ENCODE assay signal across 8 cellular contexts in genomic region chr13:114314074-114314912, GRCh38. TPM values are rescaled to one million over a fixed set of nuclear protein-coding genes. Genes with fewer than 3 reads are reported as not detected.
DNase-seq lines count a peak whose midpoint lies in the region; ATAC-seq, FAIRE-seq and TF ChIP-seq lines count a peak whose summit lies in the region.

A gene with protein sequence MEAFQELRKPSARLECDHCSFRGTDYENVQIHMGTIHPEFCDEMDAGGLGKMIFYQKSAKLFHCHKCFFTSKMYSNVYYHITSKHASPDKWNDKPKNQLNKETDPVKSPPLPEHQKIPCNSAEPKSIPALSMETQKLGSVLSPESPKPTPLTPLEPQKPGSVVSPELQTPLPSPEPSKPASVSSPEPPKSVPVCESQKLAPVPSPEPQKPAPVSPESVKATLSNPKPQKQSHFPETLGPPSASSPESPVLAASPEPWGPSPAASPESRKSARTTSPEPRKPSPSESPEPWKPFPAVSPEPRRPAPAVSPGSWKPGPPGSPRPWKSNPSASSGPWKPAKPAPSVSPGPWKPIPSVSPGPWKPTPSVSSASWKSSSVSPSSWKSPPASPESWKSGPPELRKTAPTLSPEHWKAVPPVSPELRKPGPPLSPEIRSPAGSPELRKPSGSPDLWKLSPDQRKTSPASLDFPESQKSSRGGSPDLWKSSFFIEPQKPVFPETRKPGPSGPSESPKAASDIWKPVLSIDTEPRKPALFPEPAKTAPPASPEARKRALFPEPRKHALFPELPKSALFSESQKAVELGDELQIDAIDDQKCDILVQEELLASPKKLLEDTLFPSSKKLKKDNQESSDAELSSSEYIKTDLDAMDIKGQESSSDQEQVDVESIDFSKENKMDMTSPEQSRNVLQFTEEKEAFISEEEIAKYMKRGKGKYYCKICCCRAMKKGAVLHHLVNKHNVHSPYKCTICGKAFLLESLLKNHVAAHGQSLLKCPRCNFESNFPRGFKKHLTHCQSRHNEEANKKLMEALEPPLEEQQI (plus strand): TSS chr13:114314503. CDS start chr13:114323843, 9,340 bp downstream.

- H3K4me3 ChIP-seq in bronchial epithelial cell (ENCODE audit: low read depth, low read length), result peak within 1 kb of the TSS; percentile 61
- H3K4me3 ChIP-seq in small intestine (ENCODE audit: low read depth in 1 of 2, low read length in 2 of 2), result peak within 1 kb of the TSS; percentile 74 to 86

- POLR2A ChIA-PET in WTC11 (lab: Charles Lee), result interaction anchor here (1.0 kb wide), 1 partner anchor 33 kb away, joined by 4 read pairs; the partner anchor contains the start of gene UPF3A

- peaks cover 16% of the 10 kb centered on the region for H3K4me1 Mint-ChIP-seq in WTC11

- H3K4me1 ChIP-seq in small intestine (ENCODE audit: control insufficient read depth in 2 of 2, insufficient read depth in 1 of 2, low read depth in 1 of 2, low read length in 1 of 2), result peaks cover 4% of the 10 kb centered on the region in 2 donors

- CTCF ChIA-PET in WTC11 (lab: Charles Lee), result interaction anchor here (0.7 kb wide), 1 partner anchor 27 kb away, joined by 3 read pairs; no protein-coding TSS in a partner anchor

- H3K4me3 Mint-ChIP-seq in WTC11, result peak within 1 kb of the TSS; percentile 84

- DNase-seq in AG08395 (ENCODE audit: low spot score), result peak; percentile 97
- DNase-seq in NCI-H2227 (lab: John Stamatoyannopoulos, UW; ENCODE audit: unreplicated experiment), result peak; percentile 95
- DNase-seq in WTC11 (ENCODE audit: low spot score), result peak; percentile 85
- peak; percentile 84 for DNase-seq in bronchial epithelial cell (ENCODE audit: low read depth)
- peak; percentile 98 for DNase-seq in iPS-NIHi11 (ENCODE audit: low spot score)
- DNase-seq in small intestine, result peak; percentile 95

- H3K27me3 Mint-ChIP-seq in WTC11 (ENCODE audit: low read depth), result no peaks in the 10 kb centered on the region; the same call in 1 of the 2 replicates

- 0% methylated on average over 69 to 107 of the region's 107 CpGs for WGBS in small intestine, 3 donors

- ATAC-seq in GM18909 (IDR thresholded peaks at IDR 0.05; ENCODE audit: poor library complexity, unreplicated experiment) (peak; percentile 77), HG03159 (IDR thresholded peaks at IDR 0.05; ENCODE audit: unreplicated experiment) (peak; percentile 79), WTC11 (peak; percentile 83)

- peak within 1 kb of the TSS; percentile 91 to 96 for H3K27ac ChIP-seq in small intestine (ENCODE audit: low read depth in 1 of 2, low read length in 1 of 2)

- no peaks in the 10 kb centered on the region for H3K9me3 ChIP-seq in small intestine (ENCODE audit: control insufficient read depth, low read depth)

- H3K9me3 Mint-ChIP-seq in WTC11, result no peaks in the 10 kb centered on the region

- H3K27ac Mint-ChIP-seq in WTC11, result peak within 1 kb of the TSS; percentile 78

- H3K27me3 ChIP-seq in bronchial epithelial cell (ENCODE audit: control insufficient read depth, insufficient read depth, low read length) (no peaks in the 10 kb centered on the region), small intestine (ENCODE audit: control insufficient read depth in 2 of 2, insufficient read depth in 2 of 2, low read length in 2 of 2) (no peaks in the 10 kb centered on the region)

- TF ChIP-seq CTCF in WTC11 (IDR thresholded peaks at IDR 0.05) (no peak), bronchial epithelial cell (IDR thresholded peaks at IDR 0.05; ENCODE audit: insufficient read depth, low read length, severe bottlenecking) (no peak)

- H3K36me3 Mint-ChIP-seq in WTC11, result peaks cover 4% of the 10 kb centered on the region

- H3K36me3 ChIP-seq in bronchial epithelial cell (ENCODE audit: control insufficient read depth, insufficient read depth, low read length) (no peaks in the 10 kb centered on the region), small intestine (ENCODE audit: control insufficient read depth in 2 of 2, insufficient read depth in 2 of 2, low read length in 2 of 2) (no peaks in the 10 kb centered on the region)

- FAIRE-seq in bronchial epithelial cell (lab: Jason Lieb, UNC) (no peak), small intestine (lab: Jason Lieb, UNC) (no peak)

TF ChIP-seq in WTC11, 78 proteins besides CTCF, POLR2A, EP300 and RAD21 (continues in another document):
- TF ChIP-seq TCF7 (CRISPR knock-in tag; IDR thresholded peaks at IDR 0.05; ENCODE audit: low read depth) (no peak), ZNF263 (CRISPR knock-in tag; IDR thresholded peaks at IDR 0.05; ENCODE audit: low read depth) (peak; percentile 66; the same call in 1 of the 2 replicates), JAZF1 (CRISPR knock-in tag; IDR thresholded peaks at IDR 0.05) (no peak), OVOL2 (CRISPR knock-in tag; IDR thresholded peaks at IDR 0.05; ENCODE audit: borderline replicate concordance) (no peak), EMX1 (CRISPR knock-in tag; IDR thresholded peaks at IDR 0.05) (0 out of 2 replicates have a peak, but pooled peaks have one; percentile 44), ZNF423 (CRISPR knock-in tag; IDR thresholded peaks at IDR 0.05) (no peak), MLX (CRISPR knock-in tag; IDR thresholded peaks at IDR 0.05) (no peak), FOXK1 (CRISPR knock-in tag; IDR thresholded peaks at IDR 0.05) (peak; percentile 68; the same call in 1 of the 2 replicates), PRRX2 (CRISPR knock-in tag; IDR thresholded peaks at IDR 0.05) (0 out of 2 replicates have a peak, but pooled peaks have one; percentile 41), ZNF396 (CRISPR knock-in tag; IDR thresholded peaks at IDR 0.05; ENCODE audit: borderline replicate concordance) (no peak), MXD4 (CRISPR knock-in tag; IDR thresholded peaks at IDR 0.05; ENCODE audit: borderline replicate concordance) (0 out of 2 replicates have a peak, but pooled peaks have one; percentile 38), RELA (CRISPR knock-in tag; IDR thresholded peaks at IDR 0.05; ENCODE audit: borderline replicate concordance) (peak; percentile 33; the same call in 1 of the 2 replicates), FOXJ3 (CRISPR knock-in tag; IDR thresholded peaks at IDR 0.05; ENCODE audit: borderline replicate concordance) (no peak), CBFB (CRISPR knock-in tag; IDR thresholded peaks at IDR 0.05; ENCODE audit: low read depth) (peak; percentile 92), TEAD4 (CRISPR knock-in tag; IDR thresholded peaks at IDR 0.05) (no peak), NFATC4 (CRISPR knock-in tag; IDR thresholded peaks at IDR 0.05) (no peak), FOXP4 (CRISPR knock-in tag; IDR thresholded peaks at IDR 0.05) (0 out of 2 replicates have a peak, but pooled peaks have one; percentile 75)
- TF ChIP-seq, protein P1, sequence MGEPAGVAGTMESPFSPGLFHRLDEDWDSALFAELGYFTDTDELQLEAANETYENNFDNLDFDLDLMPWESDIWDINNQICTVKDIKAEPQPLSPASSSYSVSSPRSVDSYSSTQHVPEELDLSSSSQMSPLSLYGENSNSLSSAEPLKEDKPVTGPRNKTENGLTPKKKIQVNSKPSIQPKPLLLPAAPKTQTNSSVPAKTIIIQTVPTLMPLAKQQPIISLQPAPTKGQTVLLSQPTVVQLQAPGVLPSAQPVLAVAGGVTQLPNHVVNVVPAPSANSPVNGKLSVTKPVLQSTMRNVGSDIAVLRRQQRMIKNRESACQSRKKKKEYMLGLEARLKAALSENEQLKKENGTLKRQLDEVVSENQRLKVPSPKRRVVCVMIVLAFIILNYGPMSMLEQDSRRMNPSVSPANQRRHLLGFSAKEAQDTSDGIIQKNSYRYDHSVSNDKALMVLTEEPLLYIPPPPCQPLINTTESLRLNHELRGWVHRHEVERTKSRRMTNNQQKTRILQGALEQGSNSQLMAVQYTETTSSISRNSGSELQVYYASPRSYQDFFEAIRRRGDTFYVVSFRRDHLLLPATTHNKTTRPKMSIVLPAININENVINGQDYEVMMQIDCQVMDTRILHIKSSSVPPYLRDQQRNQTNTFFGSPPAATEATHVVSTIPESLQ (CRISPR knock-in tag; IDR thresholded peaks at IDR 0.05), result no peak
- TF ChIP-seq, protein P2, sequence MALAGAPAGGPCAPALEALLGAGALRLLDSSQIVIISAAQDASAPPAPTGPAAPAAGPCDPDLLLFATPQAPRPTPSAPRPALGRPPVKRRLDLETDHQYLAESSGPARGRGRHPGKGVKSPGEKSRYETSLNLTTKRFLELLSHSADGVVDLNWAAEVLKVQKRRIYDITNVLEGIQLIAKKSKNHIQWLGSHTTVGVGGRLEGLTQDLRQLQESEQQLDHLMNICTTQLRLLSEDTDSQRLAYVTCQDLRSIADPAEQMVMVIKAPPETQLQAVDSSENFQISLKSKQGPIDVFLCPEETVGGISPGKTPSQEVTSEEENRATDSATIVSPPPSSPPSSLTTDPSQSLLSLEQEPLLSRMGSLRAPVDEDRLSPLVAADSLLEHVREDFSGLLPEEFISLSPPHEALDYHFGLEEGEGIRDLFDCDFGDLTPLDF (CRISPR knock-in tag; IDR thresholded peaks at IDR 0.05), result no peak
- TF ChIP-seq, protein P3, sequence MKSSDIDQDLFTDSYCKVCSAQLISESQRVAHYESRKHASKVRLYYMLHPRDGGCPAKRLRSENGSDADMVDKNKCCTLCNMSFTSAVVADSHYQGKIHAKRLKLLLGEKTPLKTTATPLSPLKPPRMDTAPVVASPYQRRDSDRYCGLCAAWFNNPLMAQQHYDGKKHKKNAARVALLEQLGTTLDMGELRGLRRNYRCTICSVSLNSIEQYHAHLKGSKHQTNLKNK (CRISPR knock-in tag; IDR thresholded peaks at IDR 0.05), result no peak

RNA-seq across cellular contexts. Expression of the gene that starts here (rescaled TPM):
- 29.5 to 31.7 TPM (median 30.6 TPM) in 3 replicates for total RNA-seq in WTC11 (2021)
- 5.5 and 6.3 TPM in 2 replicates for total RNA-seq in bronchial epithelial cell
- polyA plus RNA-seq in small intestine, result 1 to 10 TPM; 6.0 to 7.7 (median 6.5) TPM

Comparison
In these comparisons a context has a peak if more than half of its experiments do, and no peak if none do; other contexts are left out.
1. Peak in every context shown above with its lines: DNase-seq, ATAC-seq, H3K4me3 ChIP-seq and H3K27ac ChIP-seq.